ENCODE assay signal across 19 cellular contexts in the genomic region with DNA sequence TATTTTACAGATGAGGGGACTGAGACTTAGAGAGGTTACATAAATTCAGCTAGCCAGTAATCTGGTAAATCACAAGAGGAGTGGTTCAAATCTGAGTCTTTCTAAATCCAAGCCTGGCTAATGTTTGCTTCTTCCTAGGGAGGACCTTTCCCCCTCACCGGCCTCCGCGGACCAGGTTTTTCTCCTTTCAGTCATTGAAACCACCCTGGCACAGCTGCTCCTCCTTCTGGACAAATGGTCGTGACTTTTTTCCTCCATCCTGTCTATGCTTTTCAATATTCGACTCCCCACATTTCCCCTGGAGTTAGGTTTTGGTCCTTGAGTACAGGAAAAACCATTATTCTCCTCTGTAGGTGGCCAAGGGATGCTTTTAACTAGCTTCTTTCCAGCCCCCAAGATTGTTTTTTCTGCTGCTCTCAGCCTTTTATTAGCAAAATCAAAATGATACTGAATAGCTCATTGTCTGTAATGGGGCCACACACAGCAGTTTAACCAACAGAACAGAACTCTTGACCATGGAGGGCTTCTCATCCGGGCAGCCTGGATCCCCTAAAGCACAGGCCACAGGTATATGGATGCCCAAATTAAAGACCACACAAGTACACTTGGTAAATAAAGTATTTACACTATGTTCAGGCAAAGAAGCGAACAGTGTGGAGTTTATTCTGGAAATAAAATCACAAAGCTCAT.
"Had no signal": no experiment of that assay in that cellular context is flagged by ENCODE, and none has a peak within 500 bp of the region (broad histone marks: within the 10 kb centered on the region; RNA-seq: fewer than 3 reads in every experiment).

No MANE protein-coding gene starts in this region.

- H3K27ac Mint-ChIP-seq: memory B cell, mesothelial cell of epicardium, naive B cell, nephron progenitor cell had no signal

- DNase-seq: colonic mucosa; dermis blood vessel endothelial cell; erythroblast; foreskin keratinocyte; glutamatergic neuron; islet precursor cell; left ventricle myocardium inferior; lower lobe of right lung; naive B cell; nephron progenitor cell; psoas muscle; retina; right lobe of liver; small intestine; stimulated activated CD4-positive, alpha-beta T cell treated with anti-CD3 and anti-CD28 coated beads, Interleukin-12 subunit alpha, Interleukin-12 subunit beta, amount 100 ng/mL, for 4 hours; stimulated activated naive CD4-positive, alpha-beta T cell treated with Interleukin-2 at 50 U/mL for 16 hours had no signal

- H3K36me3 ChIP-seq: colonic mucosa, left ventricle myocardium inferior, lower lobe of right lung, neutrophil, right lobe of liver had no signal

- H3K9me3 ChIP-seq: colonic mucosa, left ventricle myocardium inferior, lower lobe of right lung, neutrophil, psoas muscle, right lobe of liver had no signal

- H3K27me3 ChIP-seq: colonic mucosa, foreskin keratinocyte, right lobe of liver had no signal

- H3K4me3 ChIP-seq: colonic mucosa, left ventricle myocardium inferior, lower lobe of right lung, psoas muscle, right lobe of liver had no signal

- H3K4me1 Mint-ChIP-seq: memory B cell, naive B cell had no signal

- ATAC-seq: foreskin keratinocyte, lower lobe of right lung, right lobe of liver had no signal

- H3K4me1 ChIP-seq: colonic mucosa, foreskin keratinocyte, left ventricle myocardium inferior, lower lobe of right lung, right lobe of liver had no signal

- H3K36me3 Mint-ChIP-seq: memory B cell, mesothelial cell of epicardium, naive B cell had no signal

- H3K4me3 Mint-ChIP-seq: memory B cell, mesothelial cell of epicardium, naive B cell, nephron progenitor cell had no signal

- H3K9me3 Mint-ChIP-seq: mesothelial cell of epicardium had no signal
